2 cellular contexts compared by ENCODE assay signal in genomic region chr9:120376101-120376500, GRCh38.
TF ChIP-seq lines count a peak whose summit lies in the region.

No MANE protein-coding gene starts in this region.

TF ChIP-seq in IMR-90, 13 proteins besides CTCF, POLR2A, EP300 and RAD21:
- TF ChIP-seq RCOR1 (IDR thresholded peaks at IDR 0.05; ENCODE audit: insufficient replicate concordance, low read length) (no peak), NFE2L2 (IDR thresholded peaks at IDR 0.05; ENCODE audit: low read depth, low read length) (no peak), MXI1 (IDR thresholded peaks at IDR 0.05; ENCODE audit: borderline replicate concordance, low read depth, low read length) (no peak), MAFK (IDR thresholded peaks at IDR 0.05; ENCODE audit: low read depth, low read length) (no peak), SMC3 (IDR thresholded peaks at IDR 0.05; ENCODE audit: low read depth, low read length) (no peak), CEBPB (IDR thresholded peaks at IDR 0.05; ENCODE audit: low read depth, low read length) (no peak), FOS (IDR thresholded peaks at IDR 0.05; ENCODE audit: low read depth, low read length) (no peak), ELK1 (IDR thresholded peaks at IDR 0.05; ENCODE audit: borderline replicate concordance, low read depth, low read length) (no peak), USF2 (IDR thresholded peaks at IDR 0.05; ENCODE audit: low read depth, low read length) (no peak), CHD1 (IDR thresholded peaks at IDR 0.05; ENCODE audit: low read depth, low read length) (no peak), BHLHE40 (IDR thresholded peaks at IDR 0.05; ENCODE audit: low read depth, low read length) (no peak), RFX5 (IDR thresholded peaks at IDR 0.05; ENCODE audit: low read depth, low read length) (no peak), MAZ (IDR thresholded peaks at IDR 0.05; ENCODE audit: borderline replicate concordance, low read depth, low read length) (no peak)

TF ChIP-seq in H1, 55 proteins besides CTCF, POLR2A, EP300 and RAD21:
- TF ChIP-seq RBBP5 (IDR thresholded peaks at IDR 0.05; ENCODE audit: borderline replicate concordance, low read depth, low read length) = no peak
- no peak for TF ChIP-seq BCL11A (IDR thresholded peaks at IDR 0.05; ENCODE audit: low read depth in 2 of 2, low read length in 2 of 2)
- no peak for TF ChIP-seq CHD1 (IDR thresholded peaks at IDR 0.05; ENCODE audit: low read depth, low read length)
- TF ChIP-seq BACH1 (IDR thresholded peaks at IDR 0.05; ENCODE audit: low read length) = no peak
- no peak for TF ChIP-seq ZNF274 (IDR thresholded peaks at IDR 0.05; ENCODE audit: borderline replicate concordance, extremely low read depth, low read length)
- TF ChIP-seq CBX8 (IDR thresholded peaks at IDR 0.05; ENCODE audit: borderline replicate concordance, low read depth, low read length) = no peak
- TF ChIP-seq HDAC2 (IDR thresholded peaks at IDR 0.05; ENCODE audit: borderline replicate concordance in 1 of 2, low read depth in 2 of 2, low read length in 2 of 2) = no peak
TF ChIP-seq in H1: peak in this region for 0.
